In the genomic region with DNA sequence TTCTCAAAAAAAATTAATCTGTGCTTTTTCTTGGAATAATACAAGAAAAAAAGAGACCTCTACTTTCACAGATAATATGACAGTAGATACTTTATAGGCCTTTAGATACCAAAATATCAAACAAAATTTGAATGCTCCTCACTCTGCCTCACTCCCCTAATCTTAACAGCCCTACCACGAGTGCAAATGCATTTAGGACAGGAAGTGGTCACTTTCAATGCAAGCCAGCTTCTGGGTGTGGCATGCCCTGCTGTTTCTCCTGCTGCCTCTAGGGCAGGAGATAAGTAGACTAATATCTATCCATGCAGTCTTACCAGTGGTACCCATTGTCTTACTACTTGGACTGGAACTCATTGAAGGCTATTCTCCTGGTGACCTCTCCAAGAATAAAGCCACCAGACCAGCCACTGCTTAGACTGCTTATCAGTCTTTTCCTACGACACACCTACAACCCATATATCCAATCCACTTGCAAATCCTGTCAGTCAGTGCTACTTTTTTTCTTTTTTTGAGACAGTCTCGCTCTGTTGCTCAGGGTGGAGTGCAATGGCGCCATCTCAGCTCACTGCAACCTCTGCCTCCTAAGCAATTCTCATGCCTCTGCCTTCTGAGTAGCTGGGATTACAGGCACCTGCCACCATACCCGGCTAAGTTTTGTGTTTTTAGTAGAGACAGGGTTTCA, we compare ENCODE assay signal across 9 cellular contexts. TPM values are rescaled to one million over a fixed set of nuclear protein-coding genes. Genes with fewer than 3 reads are reported as not detected.
A peak's percentile ranks its signal among the peaks of the same experiment; 100 is the strongest.
DNase-seq lines count a peak whose midpoint lies in the region; ATAC-seq and TF ChIP-seq lines count a peak whose summit lies in the region.
"Had no signal": no experiment of that assay in that cellular context is flagged by ENCODE, and none has a peak within 500 bp of the region (broad histone marks: within the 10 kb centered on the region; RNA-seq: fewer than 3 reads in every experiment).

No MANE protein-coding gene starts in this region.

- no peaks in the 10 kb centered on the region for H3K36me3 ChIP-seq in CD4-positive, CD25-positive, alpha-beta regulatory T cell (ENCODE audit: control insufficient read depth, insufficient read depth, low read length)
- no peaks in the 10 kb centered on the region for H3K36me3 ChIP-seq in gastrocnemius medialis

- H3K4me1 ChIP-seq in CD4-positive, CD25-positive, alpha-beta regulatory T cell (ENCODE audit: control insufficient read depth, insufficient read depth, low read length, poor library complexity, severe bottlenecking) = peaks cover 4% of the 10 kb centered on the region
- H3K4me1 ChIP-seq in gastrocnemius medialis = no peaks in the 10 kb centered on the region

- no peak overlapping the region for H3K4me3 ChIP-seq in CD4-positive, CD25-positive, alpha-beta regulatory T cell (ENCODE audit: low read depth, low read length)
- H3K4me3 ChIP-seq in cardiac fibroblast (replicated peaks in 1 of 2; ENCODE audit: low read depth in 2 of 2, low read length in 2 of 2) = no peak overlapping the region
- no peak overlapping the region for H3K4me3 ChIP-seq in gastrocnemius medialis

- no peak overlapping the region for H3K4me3 Mint-ChIP-seq in CD4-positive, CD25-positive, alpha-beta regulatory T cell
- H3K4me3 Mint-ChIP-seq in stimulated activated effector memory CD8-positive, alpha-beta T cell treated with anti-CD3 and anti-CD28 coated beads, Interleukin-12 subunit alpha, Interleukin-12 subunit beta, amount 100 ng/mL, for 72 hours = no peak overlapping the region

- peak; percentile 50 for TF ChIP-seq CTCF in cardiac fibroblast (IDR thresholded peaks at IDR 0.05; ENCODE audit: low read depth, low read length)
- no peak for TF ChIP-seq CTCF in gastrocnemius medialis (IDR thresholded peaks at IDR 0.05 in 4 of 5, conservative IDR thresholded peaks at IDR 0.05 in 1 of 5)

- H3K27me3 Mint-ChIP-seq in CD4-positive, CD25-positive, alpha-beta regulatory T cell = peaks cover 26% of the 10 kb centered on the region

- peaks cover 0 to 7% (median 5%) of the 10 kb centered on the region in 4 donors for H3K4me1 Mint-ChIP-seq in CD4-positive, CD25-positive, alpha-beta regulatory T cell
- peaks cover 6% of the 10 kb centered on the region for H3K4me1 Mint-ChIP-seq in stimulated activated effector memory CD8-positive, alpha-beta T cell treated with anti-CD3 and anti-CD28 coated beads, Interleukin-12 subunit alpha, Interleukin-12 subunit beta, amount 100 ng/mL, for 72 hours

- no peak overlapping the region for H3K27ac Mint-ChIP-seq in CD4-positive, CD25-positive, alpha-beta regulatory T cell
- H3K27ac Mint-ChIP-seq in stimulated activated effector memory CD8-positive, alpha-beta T cell treated with anti-CD3 and anti-CD28 coated beads, Interleukin-12 subunit alpha, Interleukin-12 subunit beta, amount 100 ng/mL, for 72 hours = no peak overlapping the region

- ATAC-seq in CD4-positive, CD25-positive, alpha-beta regulatory T cell (ENCODE audit: low read depth in 2 of 2) = peak; percentile 43 to 58
- peak; percentile 99 for ATAC-seq in GM18517 (IDR thresholded peaks at IDR 0.05; ENCODE audit: unreplicated experiment)
- peak; percentile 94 for ATAC-seq in HG02798 (IDR thresholded peaks at IDR 0.05; ENCODE audit: poor library complexity, unreplicated experiment)
- peak; percentile 86 for ATAC-seq in stimulated activated effector memory CD8-positive, alpha-beta T cell treated with anti-CD3 and anti-CD28 coated beads, Interleukin-12 subunit alpha, Interleukin-12 subunit beta, amount 100 ng/mL, for 72 hours
- no peak for ATAC-seq in gastrocnemius medialis

- H3K9me3 ChIP-seq in CD4-positive, CD25-positive, alpha-beta regulatory T cell (ENCODE audit: control insufficient read depth in 2 of 2, low read length in 2 of 2) = no peaks in the 10 kb centered on the region
- no peaks in the 10 kb centered on the region for H3K9me3 ChIP-seq in gastrocnemius medialis

- TF ChIP-seq POLR2A in gastrocnemius medialis (IDR thresholded peaks at IDR 0.05) = no peak

- no peaks in the 10 kb centered on the region for H3K27me3 ChIP-seq in CD4-positive, CD25-positive, alpha-beta regulatory T cell (ENCODE audit: control insufficient read depth, insufficient read depth, low read length)
- no peaks in the 10 kb centered on the region for H3K27me3 ChIP-seq in gastrocnemius medialis

- in situ Hi-C loops in gastrocnemius medialis (cut with MboI; ENCODE audit: low sequenced_read_pairs in 4 of 4) = no loop called here

- H3K36me3 Mint-ChIP-seq in CD4-positive, CD25-positive, alpha-beta regulatory T cell = no peaks in the 10 kb centered on the region
- H3K36me3 Mint-ChIP-seq in stimulated activated effector memory CD8-positive, alpha-beta T cell treated with anti-CD3 and anti-CD28 coated beads, Interleukin-12 subunit alpha, Interleukin-12 subunit beta, amount 100 ng/mL, for 72 hours = no peaks in the 10 kb centered on the region

- peaks cover 0 to 4% (median 0%) of the 10 kb centered on the region in 7 donors for H3K9me3 Mint-ChIP-seq in CD4-positive, CD25-positive, alpha-beta regulatory T cell
- no peaks in the 10 kb centered on the region for H3K9me3 Mint-ChIP-seq in stimulated activated effector memory CD8-positive, alpha-beta T cell treated with anti-CD3 and anti-CD28 coated beads, Interleukin-12 subunit alpha, Interleukin-12 subunit beta, amount 100 ng/mL, for 72 hours

- intact Hi-C loops in gastrocnemius medialis (cut with DNase I; ENCODE audit: low total_unique reads) = no loop called here

- DNase-seq in CD4-positive, CD25-positive, alpha-beta regulatory T cell = peak in 2 of 3 donors; percentile 3 to 63
- DNase-seq in NCI-H460 (ENCODE audit: extremely low read depth, low read depth) (peak; percentile 31), cardiac fibroblast (ENCODE audit: low read depth in 2 of 2) (peak; percentile 24 to 40), gastrocnemius medialis (no peak)
- no peak for DNase-seq in stimulated activated effector memory CD8-positive, alpha-beta T cell treated with anti-CD3 and anti-CD28 coated beads, Interleukin-12 subunit alpha, Interleukin-12 subunit beta, amount 100 ng/mL, for 72 hours (ENCODE audit: low spot score in 2 of 2)
- DNase-seq in activated CD4-positive, CD25-positive, alpha-beta regulatory T cell (lab: John Stamatoyannopoulos, UW) = no peak

- no peak overlapping the region for H3K27ac ChIP-seq in CD4-positive, CD25-positive, alpha-beta regulatory T cell (ENCODE audit: insufficient read depth, low read length, poor library complexity, severe bottlenecking)
- no peak overlapping the region for H3K27ac ChIP-seq in gastrocnemius medialis

RNA-seq across cellular contexts. Expression of a gene that starts 23.0 kb away (rescaled TPM):
- not detected for total RNA-seq in CD4-positive, CD25-positive, alpha-beta regulatory T cell
- not detected for polyA plus RNA-seq in CD4-positive, CD25-positive, alpha-beta regulatory T cell
- not detected in 2 replicates for total RNA-seq in NCI-H460 (2014; rRNA removed; shearing (Covaris generic))
- not detected in 2 replicates for polyA plus RNA-seq in NCI-H460 (2014; cell fraction: nucleus; rRNA removed)
- total RNA-seq in gastrocnemius medialis = under 1 TPM in 1 of 4 donors, not detected in 3; 0.02 TPM
- total RNA-seq: T-helper 1 cell treated with Interleukin-12 subunit alpha and Interleukin-12 subunit beta and Interleukin-4 antibody, amounts not matched to agents 30 ng/mL and 1 ng/mL, for 36 hours had no signal

RNA-seq across cellular contexts. Expression of a gene that starts 24.3 kb away (rescaled TPM):
- 33.7 TPM for total RNA-seq in CD4-positive, CD25-positive, alpha-beta regulatory T cell
- 10 to 100 TPM; 22.6 to 36.9 (median 27.6) TPM for polyA plus RNA-seq in CD4-positive, CD25-positive, alpha-beta regulatory T cell
- 89.4 and 92.2 TPM in 2 replicates for total RNA-seq in NCI-H460 (2014; rRNA removed; shearing (Covaris generic))
- polyA plus RNA-seq in NCI-H460 (2014; cell fraction: nucleus; rRNA removed) = 38.4 and 47.6 TPM in 2 replicates
- 100 to 1,000 TPM in 1 of 4 donors, 10 to 100 TPM in 3; 45.7 to 121 (median 71.4) TPM for total RNA-seq in gastrocnemius medialis

Comparison
In these comparisons a context has a peak if more than half of its experiments do, and no peak if none do; other contexts are left out.
1. ATAC-seq: peak in CD4-positive, CD25-positive, alpha-beta regulatory T cell (2 of 2), GM18517 (single experiment), HG02798 (single experiment) and stimulated activated effector memory CD8-positive, alpha-beta T cell treated with anti-CD3 and anti-CD28 coated beads, Interleukin-12 subunit alpha, Interleukin-12 subunit beta, amount 100 ng/mL, for 72 hours (single experiment); none in gastrocnemius medialis (0 of 2).
2. DNase-seq: peak in CD4-positive, CD25-positive, alpha-beta regulatory T cell (2 of 3), NCI-H460 (single experiment) and cardiac fibroblast (2 of 2); none in stimulated activated effector memory CD8-positive, alpha-beta T cell treated with anti-CD3 and anti-CD28 coated beads, Interleukin-12 subunit alpha, Interleukin-12 subunit beta, amount 100 ng/mL, for 72 hours (0 of 2), gastrocnemius medialis (0 of 2) and activated CD4-positive, CD25-positive, alpha-beta regulatory T cell (0 of 4).